In genomic region chr6:30463651-30464618, GRCh38 we compare ENCODE assay signal across 9 cellular contexts. TPM values are rescaled to one million over a fixed set of nuclear protein-coding genes. Genes with fewer than 3 reads are reported as not detected.
DNase-seq lines count a peak whose midpoint lies in the region; ATAC-seq and TF ChIP-seq lines count a peak whose summit lies in the region.
"Had no signal": no experiment of that assay in that cellular context is flagged by ENCODE, and none has a peak within 500 bp of the region (broad histone marks: within the 10 kb centered on the region; RNA-seq: fewer than 3 reads in every experiment).

No MANE protein-coding gene starts in this region.

- no peaks in the 10 kb centered on the region for H3K4me1 ChIP-seq in breast epithelium

- H3K27ac ChIP-seq in breast epithelium, result no peak overlapping the region
- H3K27ac ChIP-seq: A549 had no signal

- intact Hi-C loops in breast epithelium (cut with DNase I; ENCODE audit: low total_unique reads), result no loop called here

- TF ChIP-seq CTCF in breast epithelium (IDR thresholded peaks at IDR 0.05), result no peak

- peaks cover 4 to 95% of the 10 kb centered on the region in 2 donors for H3K27me3 ChIP-seq in breast epithelium

- ATAC-seq in GM19397 (IDR thresholded peaks at IDR 0.05; ENCODE audit: unreplicated experiment), result no peak
- no peak for ATAC-seq in HG03045 (IDR thresholded peaks at IDR 0.05; ENCODE audit: unreplicated experiment)

- H3K9me3 ChIP-seq in breast epithelium, result peaks cover 0 to 11% of the 10 kb centered on the region in 2 donors
- H3K9me3 ChIP-seq: A549 had no signal

- DNase-seq in NK-92 treated with Interleukin-12 subunit alpha and Interleukin-12 subunit beta, amount 100 ng/mL, for 24 hours (lab: John Stamatoyannopoulos, UW), result peak; percentile 82
- DNase-seq in NK-92 (lab: John Stamatoyannopoulos, UW; ENCODE audit: unreplicated experiment) (no peak), activated T-cell treated with anti-CD3 and anti-CD28 coated beads for 48 hours (ENCODE audit: low read depth) (peak; percentile 55), hepatic stellate cell (ENCODE audit: low spot score) (peak; percentile 41), breast epithelium (ENCODE audit: low spot score in 2 of 2) (no peak)
- peak; percentile 46 to 61 for DNase-seq in stimulated activated CD8-positive, alpha-beta memory T cell treated with anti-CD3 and anti-CD28 coated beads, Interleukin-7, amount 100 ng/mL, for 4 hours (ENCODE audit: low read depth in 2 of 2)

- no peak for TF ChIP-seq POLR2A in breast epithelium (IDR thresholded peaks at IDR 0.05)

- H3K4me3 ChIP-seq in breast epithelium, result peak overlapping the region in 1 of 3 donors; percentile 29
- H3K4me3 ChIP-seq: A549 had no signal

- no peaks in the 10 kb centered on the region for H3K36me3 ChIP-seq in breast epithelium

RNA-seq across cellular contexts. Expression of gene HLA-E, which starts 25.4 kb away (rescaled TPM):
- total RNA-seq in breast epithelium, result 100 to 1,000 TPM; 420 to 803 (median 575) TPM

Comparison
In these comparisons a context has a peak if more than half of its experiments do, and no peak if none do; other contexts are left out.
1. DNase-seq: peak in NK-92 treated with Interleukin-12 subunit alpha and Interleukin-12 subunit beta, amount 100 ng/mL, for 24 hours (single experiment), activated T-cell treated with anti-CD3 and anti-CD28 coated beads for 48 hours (single experiment), hepatic stellate cell (single experiment) and stimulated activated CD8-positive, alpha-beta memory T cell treated with anti-CD3 and anti-CD28 coated beads, Interleukin-7, amount 100 ng/mL, for 4 hours (2 of 2); none in NK-92 (single experiment) and breast epithelium (0 of 2).